In the genomic region with DNA sequence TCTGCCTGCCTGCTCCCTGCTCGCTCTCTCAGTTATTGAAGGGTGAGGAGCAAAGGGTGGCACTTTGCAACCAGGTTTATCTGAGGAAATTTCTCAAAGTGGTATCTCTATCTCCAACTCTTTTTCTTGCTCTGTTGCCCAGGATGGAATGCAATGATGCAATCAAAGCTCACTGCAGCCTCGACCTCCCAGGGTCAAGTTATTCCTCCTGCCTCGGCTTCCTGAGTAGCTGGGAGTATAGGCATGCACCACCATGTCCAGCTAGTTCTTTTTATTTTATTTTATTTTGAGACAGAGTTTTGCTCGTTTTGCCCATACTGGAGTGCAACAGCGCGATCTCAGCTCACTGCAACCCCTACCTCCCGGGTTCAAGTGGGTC, we compare ENCODE assay signal across 14 cellular contexts. TPM values are rescaled to one million over a fixed set of nuclear protein-coding genes. Genes with fewer than 3 reads are reported as not detected.
DNase-seq lines count a peak whose midpoint lies in the region; ATAC-seq, FAIRE-seq and TF ChIP-seq lines count a peak whose summit lies in the region.
"Had no signal": no experiment of that assay in that cellular context is flagged by ENCODE, and none has a peak within 500 bp of the region (broad histone marks: within the 10 kb centered on the region; RNA-seq: fewer than 3 reads in every experiment).

No MANE protein-coding gene starts in this region.

- H3K27me3 ChIP-seq in Caco-2 (replicated peaks; ENCODE audit: control insufficient read depth, insufficient read depth, low read length): no peaks in the 10 kb centered on the region
- H3K27me3 ChIP-seq in K562 (ENCODE audit: control insufficient read depth in 2 of 2, insufficient read depth in 2 of 2, low read length in 2 of 2): no peaks in the 10 kb centered on the region
- H3K27me3 ChIP-seq: BLaER1 treated with 17β-estradiol and CSF1 and Interleukin-3, amounts not matched to agents 10 nM and 100 nM had no signal

- DNase-seq in Caco-2: peak; percentile 57 to 60
- DNase-seq in K562 (ENCODE audit: extremely low read depth in 1 of 4, low spot score in 3 of 4): no peak
- DNase-seq in lung microvascular endothelial cell (ENCODE audit: low read depth in 2 of 2): peak; percentile 40 to 42
- no peak for DNase-seq in islet precursor cell
- DNase-seq: activated CD4-positive, alpha-beta T cell treated with anti-CD3 and anti-CD28 coated beads, Interleukin-2, amount 50 U/mL, for 48 hours; amniotic stem cell; NCI-H446 had no signal

- H3K9me3 Mint-ChIP-seq in Caco-2 (ENCODE audit: unreplicated experiment): no peaks in the 10 kb centered on the region
- H3K9me3 Mint-ChIP-seq: stimulated activated naive CD8-positive, alpha-beta T cell treated with anti-CD3 and anti-CD28 coated beads, Interleukin-15, Interleukin-2, amounts not matched to agents 100 ng/mL and 50 ng/mL, for 24 hours had no signal

- FAIRE-seq in K562 (lab: Jason Lieb, UNC): no peak
- FAIRE-seq: frontal cortex, GM12878 had no signal

- TF ChIP-seq EP300 in K562 (IDR thresholded peaks at IDR 0.05; ENCODE audit: low read length): no peak

- H3K9ac ChIP-seq in K562 (ENCODE audit: insufficient read depth in 1 of 2, low read depth in 2 of 2, low read length in 2 of 2): peak overlapping the region in 1 of 2 experiments; percentile 85; a peak in 1 of 4 replicates
- H3K9ac ChIP-seq: BLaER1 treated with 17β-estradiol and CSF1 and Interleukin-3, amounts not matched to agents 10 nM and 100 nM had no signal

- 63% methylated on average over 7 of the region's 7 CpGs for WGBS in K562 (ENCODE audit: insufficient coverage, low coverage, missing lambda C conversion rate)

- H3K4me1 ChIP-seq in Caco-2 (peaks cover 28% of the 10 kb centered on the region), K562 (replicated peaks in 1 of 2; ENCODE audit: control insufficient read depth in 2 of 2, insufficient read depth in 2 of 2, low read length in 2 of 2) (peaks cover 17 to 46% of the 10 kb centered on the region in 2 experiments)

- intact Hi-C loops in Caco-2 (cut with micrococcal nuclease; ENCODE audit: unreplicated experiment): no loop called here
- intact Hi-C loops in K562 (cut with micrococcal nuclease): no loop called here

- H2AFZ ChIP-seq in K562 (ENCODE audit: low read depth, low read length): no peak overlapping the region

- H3K79me2 ChIP-seq in K562 (ENCODE audit: control insufficient read depth, insufficient read depth, low read length): peaks cover 25% of the 10 kb centered on the region

- H3K4me1 Mint-ChIP-seq in Caco-2 (ENCODE audit: low read depth, unreplicated experiment): peaks cover 22% of the 10 kb centered on the region

- POLR2A ChIA-PET in Caco-2 (lab: Charles Lee): interaction anchor here (0.6 to 1.9 kb wide), 3 partner anchors 10 to 427 kb away, joined by 3 to 10 read pairs (median 5); a partner anchor contains a TSS
- POLR2A ChIA-PET in K562 (lab: Yijun Ruan, JAX): interaction anchor here (0.7 to 1.8 kb wide), 3 partner anchors 10 to 22 kb away, joined by 3 to 6 read pairs (median 3); no protein-coding TSS in a partner anchor

- no peaks in the 10 kb centered on the region for H4K20me1 ChIP-seq in K562 (replicated peaks; ENCODE audit: control insufficient read depth, insufficient read depth, low read length)
- H4K20me1 ChIP-seq: BLaER1 treated with 17β-estradiol and CSF1 and Interleukin-3, amounts not matched to agents 10 nM and 100 nM had no signal

- H3K36me3 Mint-ChIP-seq in Caco-2 (ENCODE audit: insufficient read depth, unreplicated experiment): peaks cover 62% of the 10 kb centered on the region

- ATAC-seq in K562 (no peak), GM21381 (IDR thresholded peaks at IDR 0.05; ENCODE audit: unreplicated experiment) (no peak), GM19455 (IDR thresholded peaks at IDR 0.05; ENCODE audit: unreplicated experiment) (no peak)
- ATAC-seq: SK-N-SH treated with all-trans-retinoic acid at 6 μM for 48 hours had no signal

- H3K9me3 ChIP-seq in Caco-2: no peaks in the 10 kb centered on the region
- no peaks in the 10 kb centered on the region for H3K9me3 ChIP-seq in K562 (replicated peaks; ENCODE audit: control insufficient read depth, insufficient read depth, low read depth, low read length)
- H3K9me3 ChIP-seq: BLaER1 treated with 17β-estradiol and CSF1 and Interleukin-3, amounts not matched to agents 10 nM and 100 nM had no signal

- peak overlapping the region; percentile 30 for H3K4me3 Mint-ChIP-seq in Caco-2 (ENCODE audit: unreplicated experiment)
- H3K4me3 Mint-ChIP-seq: stimulated activated naive CD8-positive, alpha-beta T cell treated with anti-CD3 and anti-CD28 coated beads, Interleukin-15, Interleukin-2, amounts not matched to agents 100 ng/mL and 50 ng/mL, for 24 hours had no signal

- H3K27ac Mint-ChIP-seq in Caco-2 (ENCODE audit: unreplicated experiment): peak overlapping the region; percentile 86
- H3K27ac Mint-ChIP-seq: stimulated activated naive CD8-positive, alpha-beta T cell treated with anti-CD3 and anti-CD28 coated beads, Interleukin-15, Interleukin-2, amounts not matched to agents 100 ng/mL and 50 ng/mL, for 24 hours had no signal

- no peak overlapping the region for H3K4me2 ChIP-seq in K562 (ENCODE audit: insufficient read depth, low read length)
- H3K4me2 ChIP-seq: BLaER1 treated with 17β-estradiol and CSF1 and Interleukin-3, amounts not matched to agents 10 nM and 100 nM had no signal

- no peak for TF ChIP-seq RAD21 in K562 (CRISPR knock-in tag; conservative IDR thresholded peaks at IDR 0.05 in 1 of 2, IDR thresholded peaks at IDR 0.05 in 1 of 2)

- TF ChIP-seq POLR2A in K562 (conservative IDR thresholded peaks at IDR 0.05): no peak

- no peak overlapping the region for H3K4me3 ChIP-seq in Caco-2 (ENCODE audit: low read depth, low read length)
- no peak overlapping the region for H3K4me3 ChIP-seq in K562
- H3K4me3 ChIP-seq: BLaER1 treated with 17β-estradiol and CSF1 and Interleukin-3, amounts not matched to agents 10 nM and 100 nM; GM12878 had no signal

- CTCF ChIA-PET in Caco-2 (lab: Charles Lee): interaction anchor here (0.6 to 1.1 kb wide), 5 partner anchors 32 to 399 kb away, joined by 3 to 8 read pairs (median 3); a partner anchor contains a TSS
- CTCF ChIA-PET in K562 (lab: Yijun Ruan, JAX; ENCODE audit: low intra/inter-chr PET ratio): no interaction called here

- BruUV-seq in Caco-2 (replicated peaks; lab: Mats Ljungman, UMichigan) (TSS peak; percentile 57), K562 (replicated peaks; lab: Mats Ljungman, UMichigan) (no TSS peak)

- in situ Hi-C loops in K562 (cut with MboI): no loop called here

- TF ChIP-seq CTCF in Caco-2 (IDR thresholded peaks at IDR 0.05; ENCODE audit: insufficient read depth in 1 of 2, low read depth in 1 of 2, low read length in 1 of 2, severe bottlenecking in 1 of 2, unreplicated experiment in 1 of 2): no peak
- no peak for TF ChIP-seq CTCF in K562 (IDR thresholded peaks at IDR 0.05 in 2 of 3, conservative IDR thresholded peaks at IDR 0.05 in 1 of 3; ENCODE audit: insufficient read depth in 2 of 3, low read depth in 1 of 3, low read length in 3 of 3)

- no peaks in the 10 kb centered on the region for H3K27me3 Mint-ChIP-seq in Caco-2 (ENCODE audit: insufficient read depth, unreplicated experiment)
- H3K27me3 Mint-ChIP-seq: stimulated activated naive CD8-positive, alpha-beta T cell treated with anti-CD3 and anti-CD28 coated beads, Interleukin-15, Interleukin-2, amounts not matched to agents 100 ng/mL and 50 ng/mL, for 24 hours had no signal

- H3K36me3 ChIP-seq in Caco-2 (ENCODE audit: control insufficient read depth, insufficient read depth, low read length) (no peaks in the 10 kb centered on the region), K562 (ENCODE audit: control insufficient read depth, insufficient read depth, low read length) (peaks cover 7% of the 10 kb centered on the region; the same call in 2 of the 3 replicates)

- H3K9me1 ChIP-seq in K562 (ENCODE audit: control insufficient read depth, insufficient read depth, low read length): no peaks in the 10 kb centered on the region

- H3K27ac ChIP-seq in K562 (ENCODE audit: extremely low read depth, low read depth, low read length): no peak overlapping the region
- H3K27ac ChIP-seq: BLaER1 treated with 17β-estradiol and CSF1 and Interleukin-3, amounts not matched to agents 10 nM and 100 nM had no signal

RNA-seq across cellular contexts. Expression of a gene that starts 4.9 kb away (rescaled TPM):
- total RNA-seq in Caco-2 (2022): 28.0 and 29.2 TPM in 2 replicates
- 17.6 and 35.1 TPM in 2 replicates for total RNA-seq in K562 (2011; cell fraction: chromatin; rRNA removed; ENCODE audit: low replicate concordance)
- 16.7 and 18.3 TPM in 2 replicates for total RNA-seq in K562 (2011; cell fraction: nucleolus; rRNA removed)
- 22.2 and 28.6 TPM in 2 replicates for total RNA-seq in K562 (2011; cell fraction: nucleoplasm; rRNA removed)
- 2.3 and 3.3 TPM in 2 replicates for total RNA-seq in K562 (2014; rRNA removed)
- 1.7 and 2.0 TPM in 2 replicates for total RNA-seq in K562 (2014; rRNA removed; fragmentation: Illumina TruSeq; extraction: Trizol)
- total RNA-seq in K562 (2015; rRNA removed; fragmentation: Illumina TruSeq; extraction: Trizol): 1.7 and 2.9 TPM in 2 replicates
- 14.4 and 16.6 TPM in 2 replicates for total RNA-seq in K562 (2021)
- polyA plus RNA-seq in K562 (2011; rRNA removed): 4.9 and 12.9 TPM in 2 replicates
- 10.8 and 11.7 TPM in 2 replicates for polyA plus RNA-seq in K562 (2011; cell fraction: cytosol; rRNA removed)
- polyA plus RNA-seq in K562 (2011; cell fraction: nucleus; rRNA removed): 28.9 and 39.1 TPM in 2 replicates
- polyA plus RNA-seq in K562 (2012): 14.9 and 28.4 TPM in 2 replicates
- polyA plus RNA-seq in K562 (2014; fragmentation: Illumina TruSeq; extraction: Trizol): 12.8 and 13.1 TPM in 2 replicates
- polyA plus RNA-seq in K562 (2014; fragmentation: Nextera tagmentation; extraction: Ambion mirVana): 1 to 10 TPM; 4.8 to 5.1 TPM
- polyA plus RNA-seq in K562 (2014; rRNA removed): 7.5 and 8.5 TPM in 2 replicates
- 3.5 and 4.1 TPM in 2 replicates for polyA minus RNA-seq in K562 (2011; rRNA and poly(A)+ RNA removed)
- polyA minus RNA-seq in K562 (2011; cell fraction: cytosol; rRNA and poly(A)+ RNA removed): 12.6 and 20.3 TPM in 2 replicates
- polyA minus RNA-seq in K562 (2011; cell fraction: nucleus; rRNA and poly(A)+ RNA removed): 3.8 and 7.0 TPM in 2 replicates
- total RNA-seq in lung microvascular endothelial cell: 0.20 and 0.44 TPM in 2 replicates

RNA-seq across cellular contexts. Expression of a gene that starts 5.6 kb away (rescaled TPM):
- 133 and 134 TPM in 2 replicates for total RNA-seq in Caco-2 (2022)
- total RNA-seq in K562 (2011; cell fraction: chromatin; rRNA removed; ENCODE audit: low replicate concordance): 98.7 and 181 TPM in 2 replicates
- total RNA-seq in K562 (2011; cell fraction: nucleolus; rRNA removed): 171 and 186 TPM in 2 replicates
- 154 and 155 TPM in 2 replicates for total RNA-seq in K562 (2011; cell fraction: nucleoplasm; rRNA removed)
- 311 and 436 TPM in 2 replicates for total RNA-seq in K562 (2014; rRNA removed)
- total RNA-seq in K562 (2014; rRNA removed; fragmentation: Illumina TruSeq; extraction: Trizol): 83.8 and 106 TPM in 2 replicates
- total RNA-seq in K562 (2015; rRNA removed; fragmentation: Illumina TruSeq; extraction: Trizol): 130 and 150 TPM in 2 replicates
- 185 and 193 TPM in 2 replicates for total RNA-seq in K562 (2021)
- 230 and 371 TPM in 2 replicates for polyA plus RNA-seq in K562 (2011; rRNA removed)
- polyA plus RNA-seq in K562 (2011; cell fraction: cytosol; rRNA removed): 179 and 223 TPM in 2 replicates
- 665 and 764 TPM in 2 replicates for polyA plus RNA-seq in K562 (2011; cell fraction: nucleus; rRNA removed)
- 170 and 298 TPM in 2 replicates for polyA plus RNA-seq in K562 (2012)
- 205 and 262 TPM in 2 replicates for polyA plus RNA-seq in K562 (2014; fragmentation: Illumina TruSeq; extraction: Trizol)
- 10 to 100 TPM; 16.3 to 24.7 TPM for polyA plus RNA-seq in K562 (2014; fragmentation: Nextera tagmentation; extraction: Ambion mirVana)
- polyA plus RNA-seq in K562 (2014; rRNA removed): 210 and 224 TPM in 2 replicates
- 186 and 256 TPM in 2 replicates for polyA minus RNA-seq in K562 (2011; rRNA and poly(A)+ RNA removed)
- polyA minus RNA-seq in K562 (2011; cell fraction: cytosol; rRNA and poly(A)+ RNA removed): 217 TPM in 2 replicates
- 65.8 and 91.3 TPM in 2 replicates for polyA minus RNA-seq in K562 (2011; cell fraction: nucleus; rRNA and poly(A)+ RNA removed)
- 21.0 and 36.0 TPM in 2 replicates for total RNA-seq in lung microvascular endothelial cell

RNA-seq across cellular contexts. Expression of a gene that starts 28.5 kb away (rescaled TPM):
- 28.5 and 31.2 TPM in 2 replicates for total RNA-seq in Caco-2 (2022)
- 7.8 and 24.0 TPM in 2 replicates for total RNA-seq in K562 (2011; cell fraction: chromatin; rRNA removed; ENCODE audit: low replicate concordance)
- total RNA-seq in K562 (2011; cell fraction: nucleolus; rRNA removed): 14.8 and 15.4 TPM in 2 replicates
- 8.1 and 11.3 TPM in 2 replicates for total RNA-seq in K562 (2011; cell fraction: nucleoplasm; rRNA removed)
- 7.4 and 8.7 TPM in 2 replicates for total RNA-seq in K562 (2014; rRNA removed)
- total RNA-seq in K562 (2014; rRNA removed; fragmentation: Illumina TruSeq; extraction: Trizol): 3.4 and 4.0 TPM in 2 replicates
- total RNA-seq in K562 (2015; rRNA removed; fragmentation: Illumina TruSeq; extraction: Trizol): 4.7 and 5.1 TPM in 2 replicates
- total RNA-seq in K562 (2021): 9.0 and 9.3 TPM in 2 replicates
- 6.0 and 6.1 TPM in 2 replicates for polyA plus RNA-seq in K562 (2011; rRNA removed)
- polyA plus RNA-seq in K562 (2011; cell fraction: cytosol; rRNA removed): 6.4 and 8.6 TPM in 2 replicates
- polyA plus RNA-seq in K562 (2011; cell fraction: nucleus; rRNA removed): 5.3 and 9.3 TPM in 2 replicates
- 6.0 and 10.0 TPM in 2 replicates for polyA plus RNA-seq in K562 (2012)
- 5.8 and 6.6 TPM in 2 replicates for polyA plus RNA-seq in K562 (2014; fragmentation: Illumina TruSeq; extraction: Trizol)
- polyA plus RNA-seq in K562 (2014; fragmentation: Nextera tagmentation; extraction: Ambion mirVana): under 1 TPM; 0.08 to 0.22 TPM
- 6.4 and 8.9 TPM in 2 replicates for polyA plus RNA-seq in K562 (2014; rRNA removed)
- polyA minus RNA-seq in K562 (2011; rRNA and poly(A)+ RNA removed): 7.3 and 9.6 TPM in 2 replicates
- polyA minus RNA-seq in K562 (2011; cell fraction: cytosol; rRNA and poly(A)+ RNA removed): 3.9 and 6.0 TPM in 2 replicates
- polyA minus RNA-seq in K562 (2011; cell fraction: nucleus; rRNA and poly(A)+ RNA removed): 4.3 and 4.7 TPM in 2 replicates
- total RNA-seq in lung microvascular endothelial cell: 14.4 and 25.6 TPM in 2 replicates

RNA-seq across cellular contexts. Expression of a gene that starts 28.7 kb away (rescaled TPM):
- 30.9 and 35.7 TPM in 2 replicates for total RNA-seq in Caco-2 (2022)
- 33.1 and 73.6 TPM in 2 replicates for total RNA-seq in K562 (2011; cell fraction: chromatin; rRNA removed; ENCODE audit: low replicate concordance)
- total RNA-seq in K562 (2011; cell fraction: nucleolus; rRNA removed): 54.3 and 55.7 TPM in 2 replicates
- 43.2 and 52.2 TPM in 2 replicates for total RNA-seq in K562 (2011; cell fraction: nucleoplasm; rRNA removed)
- 18.3 and 20.0 TPM in 2 replicates for total RNA-seq in K562 (2014; rRNA removed)
- 5.2 and 5.5 TPM in 2 replicates for total RNA-seq in K562 (2014; rRNA removed; fragmentation: Illumina TruSeq; extraction: Trizol)
- 12.9 and 13.6 TPM in 2 replicates for total RNA-seq in K562 (2015; rRNA removed; fragmentation: Illumina TruSeq; extraction: Trizol)
- total RNA-seq in K562 (2021): 24.0 and 27.2 TPM in 2 replicates
- 14.4 and 17.6 TPM in 2 replicates for polyA plus RNA-seq in K562 (2011; rRNA removed)
- 19.5 and 37.8 TPM in 2 replicates for polyA plus RNA-seq in K562 (2011; cell fraction: cytosol; rRNA removed)
- 55.8 and 89.2 TPM in 2 replicates for polyA plus RNA-seq in K562 (2011; cell fraction: nucleus; rRNA removed)
- polyA plus RNA-seq in K562 (2012): 16.4 and 27.2 TPM in 2 replicates
- polyA plus RNA-seq in K562 (2014; fragmentation: Illumina TruSeq; extraction: Trizol): 7.2 and 15.7 TPM in 2 replicates
- under 1 TPM; 0.41 to 0.51 TPM for polyA plus RNA-seq in K562 (2014; fragmentation: Nextera tagmentation; extraction: Ambion mirVana)
- 26.5 and 32.3 TPM in 2 replicates for polyA plus RNA-seq in K562 (2014; rRNA removed)
- polyA minus RNA-seq in K562 (2011; rRNA and poly(A)+ RNA removed): 7.3 and 13.0 TPM in 2 replicates
- polyA minus RNA-seq in K562 (2011; cell fraction: cytosol; rRNA and poly(A)+ RNA removed): 15.0 and 15.7 TPM in 2 replicates
- 25.1 and 25.8 TPM in 2 replicates for polyA minus RNA-seq in K562 (2011; cell fraction: nucleus; rRNA and poly(A)+ RNA removed)
- 12.5 and 13.7 TPM in 2 replicates for total RNA-seq in lung microvascular endothelial cell

RNA-seq across cellular contexts. Expression of a gene that starts 29.9 kb away (rescaled TPM):
- total RNA-seq in Caco-2 (2022) (1.1 and 1.3 TPM in 2 replicates), K562 (2014; rRNA removed) (not detected in 2 replicates), K562 (2014; rRNA removed; fragmentation: Illumina TruSeq; extraction: Trizol) (not detected in 2 replicates), K562 (2015; rRNA removed; fragmentation: Illumina TruSeq; extraction: Trizol) (not detected in 2 replicates), K562 (2021) (not detected in 2 replicates), lung microvascular endothelial cell (not detected in 2 replicates)
- total RNA-seq in K562 (2011; cell fraction: chromatin; rRNA removed; ENCODE audit: low replicate concordance): 2.7 and 4.0 TPM in 2 replicates
- total RNA-seq in K562 (2011; cell fraction: nucleolus; rRNA removed): not detected in 2 replicates
- total RNA-seq in K562 (2011; cell fraction: nucleoplasm; rRNA removed): not detected in 2 replicates
- polyA plus RNA-seq in K562 (2011; rRNA removed) (not detected in 2 replicates), K562 (2014; fragmentation: Illumina TruSeq; extraction: Trizol) (not detected in 2 replicates), K562 (2014; fragmentation: Nextera tagmentation; extraction: Ambion mirVana) (not detected), K562 (2014; rRNA removed) (0.21 and 1.1 TPM in 2 replicates)
- not detected in 2 replicates for polyA plus RNA-seq in K562 (2011; cell fraction: cytosol; rRNA removed)
- polyA plus RNA-seq in K562 (2011; cell fraction: nucleus; rRNA removed): 0.74 TPM in 1 of 2 replicates, not detected in the other
- 0.93 TPM in 1 of 2 replicates, not detected in the other for polyA plus RNA-seq in K562 (2012)
- polyA minus RNA-seq in K562 (2011; rRNA and poly(A)+ RNA removed): not detected in 2 replicates
- not detected in 2 replicates for polyA minus RNA-seq in K562 (2011; cell fraction: cytosol; rRNA and poly(A)+ RNA removed)
- polyA minus RNA-seq in K562 (2011; cell fraction: nucleus; rRNA and poly(A)+ RNA removed): not detected in 2 replicates
- total RNA-seq: frontal cortex had no signal

Comparison
In these comparisons a context has a peak if more than half of its experiments do, and no peak if none do; other contexts are left out.
1. DNase-seq: peak in Caco-2 (2 of 2) and lung microvascular endothelial cell (2 of 2); none in K562 (0 of 4) and islet precursor cell (single experiment).